In genomic region chr18:70295192-70295522, GRCh38 we compare ENCODE assay signal across 17 cellular contexts. TPM values are rescaled to one million over a fixed set of nuclear protein-coding genes. Genes with fewer than 3 reads are reported as not detected.
A peak's percentile ranks its signal among the peaks of the same experiment; 100 is the strongest.
DNase-seq lines count a peak whose midpoint lies in the region; ATAC-seq and TF ChIP-seq lines count a peak whose summit lies in the region.
"Had no signal": no experiment of that assay in that cellular context is flagged by ENCODE, and none has a peak within 500 bp of the region (broad histone marks: within the 10 kb centered on the region; RNA-seq: fewer than 3 reads in every experiment).

No MANE protein-coding gene starts in this region.

- H3K27ac Mint-ChIP-seq in HFFc6, result peak overlapping the region; percentile 27
- peak overlapping the region; percentile 37 for H3K27ac Mint-ChIP-seq in dendritic cell treated with granulocyte-macrophage colony-stimulating factor and Interleukin-4, amounts not matched to agents 40 ng/mL and 50 ng/mL, for 4 days
- H3K27ac Mint-ChIP-seq: CD4-positive, alpha-beta memory T cell had no signal

- H3K4me1 ChIP-seq in cardiac muscle cell (ENCODE audit: low read depth) (peaks cover 50% of the 10 kb centered on the region), psoas muscle (peaks cover 82% of the 10 kb centered on the region)

- ATAC-seq in Right ventricle myocardium inferior, result no peak
- ATAC-seq in psoas muscle, result no peak
- no peak for ATAC-seq in HG03565 (IDR thresholded peaks at IDR 0.05; ENCODE audit: unreplicated experiment)
- ATAC-seq in sciatic nerve, result no peak
- ATAC-seq: PC-3 had no signal

- peaks cover 78% of the 10 kb centered on the region for H3K4me1 Mint-ChIP-seq in HFFc6 (ENCODE audit: low read depth)
- H3K4me1 Mint-ChIP-seq in dendritic cell treated with granulocyte-macrophage colony-stimulating factor and Interleukin-4, amounts not matched to agents 40 ng/mL and 50 ng/mL, for 4 days (ENCODE audit: low read depth), result peaks cover 73% of the 10 kb centered on the region

- H3K36me3 Mint-ChIP-seq in HFFc6 (ENCODE audit: low read depth), result peaks cover 28% of the 10 kb centered on the region
- no peaks in the 10 kb centered on the region for H3K36me3 Mint-ChIP-seq in dendritic cell treated with granulocyte-macrophage colony-stimulating factor and Interleukin-4, amounts not matched to agents 40 ng/mL and 50 ng/mL, for 4 days (ENCODE audit: low read depth)
- H3K36me3 Mint-ChIP-seq: CD4-positive, alpha-beta memory T cell had no signal

- TF ChIP-seq CTCF in cardiac muscle cell (IDR thresholded peaks at IDR 0.05; ENCODE audit: low read depth, low read length) (no peak), HFFc6 (IDR thresholded peaks at IDR 0.05) (no peak), psoas muscle (IDR thresholded peaks at IDR 0.05) (no peak)

- intact Hi-C loops in Right ventricle myocardium inferior (cut with DNase I), result loop anchor here (5.0 kb wide), 1 partner anchor 42 kb away; no protein-coding TSS in a partner anchor
- intact Hi-C loops in dendritic cell treated with granulocyte-macrophage colony-stimulating factor and Interleukin-4, amounts not matched to agents 40 ng/mL and 50 ng/mL, for 4 days (cut with micrococcal nuclease), result no loop called here
- intact Hi-C loops in psoas muscle (cut with DNase I), result no loop called here
- intact Hi-C loops in sciatic nerve (cut with DNase I), result no loop called here

- peak overlapping the region; percentile 51 for H3K27ac ChIP-seq in cardiac muscle cell
- no peak overlapping the region for H3K27ac ChIP-seq in psoas muscle
- H3K27ac ChIP-seq: BLaER1, KMS-11 had no signal

- H3K27me3 ChIP-seq in cardiac muscle cell (no peaks in the 10 kb centered on the region), psoas muscle (ENCODE audit: insufficient read depth in 3 of 3, low read length in 2 of 3) (no peaks in the 10 kb centered on the region)
- H3K27me3 ChIP-seq: BLaER1 had no signal

- H3K36me3 ChIP-seq in cardiac muscle cell (no peaks in the 10 kb centered on the region), psoas muscle (ENCODE audit: insufficient read depth in 1 of 2, low read depth in 1 of 2) (no peaks in the 10 kb centered on the region)

- H3K27me3 Mint-ChIP-seq in HFFc6 (ENCODE audit: insufficient read depth), result no peaks in the 10 kb centered on the region
- H3K27me3 Mint-ChIP-seq in dendritic cell treated with granulocyte-macrophage colony-stimulating factor and Interleukin-4, amounts not matched to agents 40 ng/mL and 50 ng/mL, for 4 days, result no peaks in the 10 kb centered on the region

- H3K4me3 ChIP-seq in cardiac muscle cell, result no peak overlapping the region
- peak overlapping the region; percentile 25 for H3K4me3 ChIP-seq in psoas muscle
- H3K4me3 ChIP-seq: BLaER1 had no signal

- H3K9me3 ChIP-seq in cardiac muscle cell (ENCODE audit: low read depth) (no peaks in the 10 kb centered on the region), psoas muscle (no peaks in the 10 kb centered on the region)

- no peaks in the 10 kb centered on the region for H3K9me3 Mint-ChIP-seq in HFFc6
- no peaks in the 10 kb centered on the region for H3K9me3 Mint-ChIP-seq in dendritic cell treated with granulocyte-macrophage colony-stimulating factor and Interleukin-4, amounts not matched to agents 40 ng/mL and 50 ng/mL, for 4 days
- H3K9me3 Mint-ChIP-seq: CD4-positive, alpha-beta memory T cell had no signal

- H3K4me3 Mint-ChIP-seq in HFFc6, result peak overlapping the region; percentile 22; the same call in 1 of the 2 replicates
- H3K4me3 Mint-ChIP-seq in dendritic cell treated with granulocyte-macrophage colony-stimulating factor and Interleukin-4, amounts not matched to agents 40 ng/mL and 50 ng/mL, for 4 days, result no peak overlapping the region
- H3K4me3 Mint-ChIP-seq: CD4-positive, alpha-beta memory T cell had no signal

- WGBS in psoas muscle, 3 donors, result 92 to 98% (median 93%) methylated on average over 1 of the region's 1 CpG

- no peak for DNase-seq in cardiac muscle cell (ENCODE audit: low read depth in 1 of 2, low spot score in 1 of 2)
- DNase-seq in Right ventricle myocardium inferior (ENCODE audit: missing footprints), result no peak
- no peak for DNase-seq in HFFc6
- no peak for DNase-seq in psoas muscle
- DNase-seq in sciatic nerve (ENCODE audit: low spot score), result no peak
- no peak for DNase-seq in SHP77 (lab: John Stamatoyannopoulos, UW)
- DNase-seq: 8988T; CD4-positive, alpha-beta memory T cell; NCI-H1417 treated with DMSO at 0.1 percent for 48 hours; NCI-H187 treated with DMSO at 0.1 percent for 48 hours; NCI-H226; NCI-H524; PC-3 had no signal

RNA-seq across cellular contexts. Expression of gene SOCS6, which starts 6.3 kb away (rescaled TPM):
- total RNA-seq in cardiac muscle cell (17.5 and 24.1 TPM in 2 replicates), Right ventricle myocardium inferior (21.8 TPM), psoas muscle (10 to 100 TPM; 19.1 to 30.2 (median 24.9) TPM), sciatic nerve (26.3 TPM)
- polyA plus RNA-seq in cardiac muscle cell (11.0 and 17.5 TPM in 2 replicates), psoas muscle (10 to 100 TPM in 1 of 3 donors, 1 to 10 TPM in 2; 7.3 to 13.8 (median 7.4) TPM)
- 10 to 100 TPM; 26.4 to 35.3 (median 30.7) TPM for total RNA-seq in HFFc6 (2021; fragmentation: NEBNext Ultra II Directional; extraction: Animal tissue kit (Norgen Biotek cat#: 25700))
